In the genomic region with DNA sequence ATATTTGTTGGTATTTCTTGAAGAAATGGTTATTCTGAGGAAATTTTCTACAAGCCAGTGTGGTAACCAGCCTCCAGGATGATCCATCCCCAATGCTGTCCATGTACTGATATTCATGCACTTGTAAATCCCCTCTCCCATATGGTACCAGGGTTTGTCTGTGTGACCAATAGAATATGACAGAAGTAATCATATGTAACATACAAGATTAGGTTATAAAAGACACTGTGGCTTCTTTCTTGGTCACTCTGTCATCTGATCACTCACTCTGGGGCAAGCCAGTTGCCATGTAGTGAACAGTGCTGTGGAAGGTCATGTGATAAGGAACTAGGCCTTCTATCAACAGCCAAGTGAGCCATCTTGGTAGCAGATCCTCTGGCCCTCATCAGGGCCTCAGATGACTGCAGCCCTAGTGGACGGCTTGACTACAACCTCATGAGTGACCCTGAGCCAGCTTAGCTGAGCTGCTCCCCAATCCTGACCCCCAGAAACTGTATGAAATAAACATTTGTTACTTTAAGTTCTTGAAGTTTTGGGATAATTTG, we compare ENCODE assay signal across 2 cellular contexts.
TF ChIP-seq lines count a peak whose summit lies in the region.

No MANE protein-coding gene starts in this region.

TF ChIP-seq in HepG2, 621 proteins besides CTCF, POLR2A, EP300 and RAD21:
- peak; percentile 78 for TF ChIP-seq ZNF644 (CRISPR knock-in tag; IDR thresholded peaks at IDR 0.05; ENCODE audit: low read depth)
- TF ChIP-seq ZNF343 (CRISPR knock-in tag; IDR thresholded peaks at IDR 0.05), result no peak
- peak; percentile 9 for TF ChIP-seq YY1 (IDR thresholded peaks at IDR 0.05; ENCODE audit: insufficient read depth, insufficient replicate concordance, low read depth, low read length)
- TF ChIP-seq ZNF709 (CRISPR knock-in tag; IDR thresholded peaks at IDR 0.05), result no peak

TF ChIP-seq in GM12878, 131 proteins besides CTCF, POLR2A, EP300 and RAD21:
- TF ChIP-seq, protein P1, sequence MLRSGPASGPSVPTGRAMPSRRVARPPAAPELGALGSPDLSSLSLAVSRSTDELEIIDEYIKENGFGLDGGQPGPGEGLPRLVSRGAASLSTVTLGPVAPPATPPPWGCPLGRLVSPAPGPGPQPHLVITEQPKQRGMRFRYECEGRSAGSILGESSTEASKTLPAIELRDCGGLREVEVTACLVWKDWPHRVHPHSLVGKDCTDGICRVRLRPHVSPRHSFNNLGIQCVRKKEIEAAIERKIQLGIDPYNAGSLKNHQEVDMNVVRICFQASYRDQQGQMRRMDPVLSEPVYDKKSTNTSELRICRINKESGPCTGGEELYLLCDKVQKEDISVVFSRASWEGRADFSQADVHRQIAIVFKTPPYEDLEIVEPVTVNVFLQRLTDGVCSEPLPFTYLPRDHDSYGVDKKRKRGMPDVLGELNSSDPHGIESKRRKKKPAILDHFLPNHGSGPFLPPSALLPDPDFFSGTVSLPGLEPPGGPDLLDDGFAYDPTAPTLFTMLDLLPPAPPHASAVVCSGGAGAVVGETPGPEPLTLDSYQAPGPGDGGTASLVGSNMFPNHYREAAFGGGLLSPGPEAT (IDR thresholded peaks at IDR 0.05; ENCODE audit: low read depth), result no peak
- TF ChIP-seq, protein P2, sequence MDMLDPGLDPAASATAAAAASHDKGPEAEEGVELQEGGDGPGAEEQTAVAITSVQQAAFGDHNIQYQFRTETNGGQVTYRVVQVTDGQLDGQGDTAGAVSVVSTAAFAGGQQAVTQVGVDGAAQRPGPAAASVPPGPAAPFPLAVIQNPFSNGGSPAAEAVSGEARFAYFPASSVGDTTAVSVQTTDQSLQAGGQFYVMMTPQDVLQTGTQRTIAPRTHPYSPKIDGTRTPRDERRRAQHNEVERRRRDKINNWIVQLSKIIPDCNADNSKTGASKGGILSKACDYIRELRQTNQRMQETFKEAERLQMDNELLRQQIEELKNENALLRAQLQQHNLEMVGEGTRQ (IDR thresholded peaks at IDR 0.05; ENCODE audit: borderline replicate concordance, low read depth, low read length), result no peak
- TF ChIP-seq NFXL1 (IDR thresholded peaks at IDR 0.05; ENCODE audit: borderline replicate concordance) (no peak), FOS (IDR thresholded peaks at IDR 0.05; ENCODE audit: borderline replicate concordance, extremely low read depth, insufficient read length) (no peak)
- TF ChIP-seq, protein P3, sequence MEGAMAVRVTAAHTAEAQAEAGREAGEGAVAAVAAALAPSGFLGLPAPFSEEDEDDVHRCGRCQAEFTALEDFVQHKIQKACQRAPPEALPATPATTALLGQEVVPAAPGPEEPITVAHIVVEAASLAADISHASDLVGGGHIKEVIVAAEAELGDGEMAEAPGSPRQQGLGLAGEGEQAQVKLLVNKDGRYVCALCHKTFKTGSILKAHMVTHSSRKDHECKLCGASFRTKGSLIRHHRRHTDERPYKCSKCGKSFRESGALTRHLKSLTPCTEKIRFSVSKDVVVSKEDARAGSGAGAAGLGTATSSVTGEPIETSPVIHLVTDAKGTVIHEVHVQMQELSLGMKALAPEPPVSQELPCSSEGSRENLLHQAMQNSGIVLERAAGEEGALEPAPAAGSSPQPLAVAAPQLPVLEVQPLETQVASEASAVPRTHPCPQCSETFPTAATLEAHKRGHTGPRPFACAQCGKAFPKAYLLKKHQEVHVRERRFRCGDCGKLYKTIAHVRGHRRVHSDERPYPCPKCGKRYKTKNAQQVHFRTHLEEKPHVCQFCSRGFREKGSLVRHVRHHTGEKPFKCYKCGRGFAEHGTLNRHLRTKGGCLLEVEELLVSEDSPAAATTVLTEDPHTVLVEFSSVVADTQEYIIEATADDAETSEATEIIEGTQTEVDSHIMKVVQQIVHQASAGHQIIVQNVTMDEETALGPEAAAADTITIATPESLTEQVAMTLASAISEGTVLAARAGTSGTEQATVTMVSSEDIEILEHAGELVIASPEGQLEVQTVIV (IDR thresholded peaks at IDR 0.05; ENCODE audit: borderline replicate concordance, partially characterized antibody), result no peak
